Comparison of ENCODE assay signal across 1 cellular context in the genomic region with DNA sequence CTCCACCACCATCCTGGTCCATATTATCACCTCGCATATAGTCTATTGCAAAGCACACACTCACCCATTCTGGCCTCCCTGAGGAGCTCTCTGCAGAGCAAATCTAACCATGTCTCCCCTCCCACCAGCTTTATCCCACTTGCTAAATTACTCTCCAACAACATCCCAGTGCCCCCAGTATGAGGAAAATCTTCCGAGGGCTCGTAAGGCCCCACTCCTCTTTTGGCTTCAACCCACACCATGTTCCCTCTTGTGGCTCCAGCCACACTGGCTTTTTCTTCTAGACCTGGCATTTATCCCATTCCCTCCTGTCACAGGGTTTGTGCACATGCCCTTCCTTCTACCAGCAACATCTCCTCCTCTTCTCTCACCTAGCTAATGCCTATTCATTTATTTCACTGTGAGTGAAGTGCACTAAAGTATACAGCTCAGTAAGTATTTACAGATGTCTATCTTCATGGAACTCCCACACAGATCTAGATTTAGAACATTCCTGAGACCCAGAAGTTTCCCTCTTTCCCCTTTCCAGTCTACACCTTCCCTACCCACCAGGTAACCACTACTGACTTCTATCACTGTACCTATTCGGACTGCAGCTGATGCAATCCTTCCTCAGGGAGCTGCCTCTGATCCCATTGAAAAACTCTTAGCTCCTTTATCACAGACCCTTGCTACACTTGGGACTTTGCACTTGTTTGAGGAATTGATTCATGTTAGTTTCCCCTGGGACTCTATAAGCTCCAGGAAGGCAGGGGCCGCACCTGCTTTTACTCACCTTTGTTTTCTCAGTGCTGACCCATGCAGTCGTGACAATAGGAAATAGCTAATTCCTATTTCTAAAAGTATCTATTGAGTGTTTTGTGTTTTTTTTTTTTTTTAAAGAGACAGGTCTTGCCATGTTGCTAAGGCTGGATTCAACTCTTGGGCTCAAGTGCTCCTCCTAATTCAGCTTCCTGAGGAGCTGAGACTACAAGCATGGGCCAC.
TF ChIP-seq lines count a peak whose summit lies in the region.

No MANE protein-coding gene starts in this region.

TF ChIP-seq in HepG2, 621 proteins besides CTCF, POLR2A, EP300 and RAD21 (continued from another document and continues in another):
- TF ChIP-seq MYC (CRISPR knock-in tag; IDR thresholded peaks at IDR 0.05; ENCODE audit: borderline replicate concordance), result no peak
- no peak for TF ChIP-seq ZNF383 (CRISPR knock-in tag; IDR thresholded peaks at IDR 0.05; ENCODE audit: borderline replicate concordance)
- no peak for TF ChIP-seq ZSCAN21 (CRISPR knock-in tag; IDR thresholded peaks at IDR 0.05; ENCODE audit: borderline replicate concordance)
- no peak for TF ChIP-seq SIN3B (IDR thresholded peaks at IDR 0.05; ENCODE audit: low read length)
- no peak for TF ChIP-seq RAD51 (IDR thresholded peaks at IDR 0.05; ENCODE audit: borderline replicate concordance)
- no peak for TF ChIP-seq NFRKB (IDR thresholded peaks at IDR 0.05)
- TF ChIP-seq ZNF562 (CRISPR knock-in tag; IDR thresholded peaks at IDR 0.05; ENCODE audit: borderline replicate concordance), result no peak
- TF ChIP-seq PHF21A (CRISPR knock-in tag; IDR thresholded peaks at IDR 0.05), result peak; percentile 99
- TF ChIP-seq ZNF775 (CRISPR knock-in tag; IDR thresholded peaks at IDR 0.05; ENCODE audit: borderline replicate concordance), result 0 out of 2 replicates have a peak, but pooled peaks have one; percentile 64
- no peak for TF ChIP-seq RFX1 (IDR thresholded peaks at IDR 0.05)
- no peak for TF ChIP-seq MTF2 (CRISPR knock-in tag; IDR thresholded peaks at IDR 0.05; ENCODE audit: borderline replicate concordance)
- peak; percentile 87; the same call in 1 of the 2 replicates for TF ChIP-seq ZBTB20 (CRISPR knock-in tag; IDR thresholded peaks at IDR 0.05; ENCODE audit: borderline replicate concordance, low read depth)
- peak; percentile 44 for TF ChIP-seq ZNF781 (CRISPR knock-in tag; IDR thresholded peaks at IDR 0.05; ENCODE audit: borderline replicate concordance, not compliant biosample characterization)
- TF ChIP-seq HOXA3 (CRISPR knock-in tag; IDR thresholded peaks at IDR 0.05), result peak; percentile 69; the same call in 1 of the 2 replicates
- TF ChIP-seq JARID2 (CRISPR knock-in tag; IDR thresholded peaks at IDR 0.05; ENCODE audit: insufficient replicate concordance), result no peak
- TF ChIP-seq YEATS4 (CRISPR knock-in tag; IDR thresholded peaks at IDR 0.05; ENCODE audit: borderline replicate concordance), result peak; percentile 47; the same call in 1 of the 2 replicates
- TF ChIP-seq STAT5B (CRISPR knock-in tag; IDR thresholded peaks at IDR 0.05), result no peak
- TF ChIP-seq IRF2 (CRISPR knock-in tag; IDR thresholded peaks at IDR 0.05), result peak; percentile 77
- TF ChIP-seq ZBTB1 (CRISPR knock-in tag; IDR thresholded peaks at IDR 0.05; ENCODE audit: borderline replicate concordance), result no peak
- no peak for TF ChIP-seq ZFP37 (CRISPR knock-in tag; IDR thresholded peaks at IDR 0.05; ENCODE audit: borderline replicate concordance)
- TF ChIP-seq, protein P1, sequence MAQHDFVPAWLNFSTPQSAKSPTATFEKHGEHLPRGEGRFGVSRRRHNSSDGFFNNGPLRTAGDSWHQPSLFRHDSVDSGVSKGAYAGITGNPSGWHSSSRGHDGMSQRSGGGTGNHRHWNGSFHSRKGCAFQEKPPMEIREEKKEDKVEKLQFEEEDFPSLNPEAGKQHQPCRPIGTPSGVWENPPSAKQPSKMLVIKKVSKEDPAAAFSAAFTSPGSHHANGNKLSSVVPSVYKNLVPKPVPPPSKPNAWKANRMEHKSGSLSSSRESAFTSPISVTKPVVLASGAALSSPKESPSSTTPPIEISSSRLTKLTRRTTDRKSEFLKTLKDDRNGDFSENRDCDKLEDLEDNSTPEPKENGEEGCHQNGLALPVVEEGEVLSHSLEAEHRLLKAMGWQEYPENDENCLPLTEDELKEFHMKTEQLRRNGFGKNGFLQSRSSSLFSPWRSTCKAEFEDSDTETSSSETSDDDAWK (CRISPR knock-in tag; IDR thresholded peaks at IDR 0.05), result no peak
- TF ChIP-seq, protein P2, sequence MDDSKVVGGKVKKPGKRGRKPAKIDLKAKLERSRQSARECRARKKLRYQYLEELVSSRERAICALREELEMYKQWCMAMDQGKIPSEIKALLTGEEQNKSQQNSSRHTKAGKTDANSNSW (CRISPR knock-in tag; IDR thresholded peaks at IDR 0.05; ENCODE audit: borderline replicate concordance), result no peak
- no peak for TF ChIP-seq HIVEP1 (CRISPR knock-in tag; IDR thresholded peaks at IDR 0.05)
- no peak for TF ChIP-seq TCF12 (IDR thresholded peaks at IDR 0.05)
- 0 out of 2 replicates have a peak, but pooled peaks have one; percentile 62 for TF ChIP-seq TCF12 (CRISPR knock-in tag; IDR thresholded peaks at IDR 0.05)
- no peak; the same call in 1 of the 2 replicates for TF ChIP-seq ZNF225 (CRISPR knock-in tag; IDR thresholded peaks at IDR 0.05)
- TF ChIP-seq GABPB1 (CRISPR knock-in tag; IDR thresholded peaks at IDR 0.05), result peak; percentile 41; the same call in 1 of the 2 replicates
- TF ChIP-seq, protein P3, sequence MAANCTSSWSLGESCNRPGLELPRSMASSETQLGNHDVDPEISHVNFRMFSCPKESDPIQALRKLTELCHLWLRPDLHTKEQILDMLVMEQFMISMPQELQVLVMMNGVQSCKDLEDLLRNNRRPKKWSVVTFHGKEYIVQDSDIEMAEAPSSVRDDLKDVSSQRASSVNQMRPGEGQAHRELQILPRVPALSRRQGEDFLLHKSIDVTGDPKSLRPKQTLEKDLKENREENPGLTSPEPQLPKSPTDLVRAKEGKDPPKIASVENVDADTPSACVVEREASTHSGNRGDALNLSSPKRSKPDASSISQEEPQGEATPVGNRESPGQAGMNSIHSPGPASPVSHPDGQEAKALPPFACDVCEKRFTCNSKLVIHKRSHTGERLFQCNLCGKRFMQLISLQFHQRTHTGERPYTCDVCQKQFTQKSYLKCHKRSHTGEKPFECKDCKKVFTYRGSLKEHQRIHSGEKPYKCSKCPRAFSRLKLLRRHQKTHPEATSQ (CRISPR knock-in tag; IDR thresholded peaks at IDR 0.05; ENCODE audit: borderline replicate concordance), result no peak
- TF ChIP-seq, protein P4, sequence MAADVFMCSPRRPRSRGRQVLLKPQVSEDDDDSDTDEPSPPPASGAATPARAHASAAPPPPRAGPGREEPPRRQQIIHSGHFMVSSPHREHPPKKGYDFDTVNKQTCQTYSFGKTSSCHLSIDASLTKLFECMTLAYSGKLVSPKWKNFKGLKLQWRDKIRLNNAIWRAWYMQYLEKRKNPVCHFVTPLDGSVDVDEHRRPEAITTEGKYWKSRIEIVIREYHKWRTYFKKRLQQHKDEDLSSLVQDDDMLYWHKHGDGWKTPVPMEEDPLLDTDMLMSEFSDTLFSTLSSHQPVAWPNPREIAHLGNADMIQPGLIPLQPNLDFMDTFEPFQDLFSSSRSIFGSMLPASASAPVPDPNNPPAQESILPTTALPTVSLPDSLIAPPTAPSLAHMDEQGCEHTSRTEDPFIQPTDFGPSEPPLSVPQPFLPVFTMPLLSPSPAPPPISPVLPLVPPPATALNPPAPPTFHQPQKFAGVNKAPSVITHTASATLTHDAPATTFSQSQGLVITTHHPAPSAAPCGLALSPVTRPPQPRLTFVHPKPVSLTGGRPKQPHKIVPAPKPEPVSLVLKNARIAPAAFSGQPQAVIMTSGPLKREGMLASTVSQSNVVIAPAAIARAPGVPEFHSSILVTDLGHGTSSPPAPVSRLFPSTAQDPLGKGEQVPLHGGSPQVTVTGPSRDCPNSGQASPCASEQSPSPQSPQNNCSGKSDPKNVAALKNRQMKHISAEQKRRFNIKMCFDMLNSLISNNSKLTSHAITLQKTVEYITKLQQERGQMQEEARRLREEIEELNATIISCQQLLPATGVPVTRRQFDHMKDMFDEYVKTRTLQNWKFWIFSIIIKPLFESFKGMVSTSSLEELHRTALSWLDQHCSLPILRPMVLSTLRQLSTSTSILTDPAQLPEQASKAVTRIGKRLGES (CRISPR knock-in tag; IDR thresholded peaks at IDR 0.05; ENCODE audit: borderline replicate concordance), result no peak
- TF ChIP-seq ZNF251 (CRISPR knock-in tag; IDR thresholded peaks at IDR 0.05), result no peak
- TF ChIP-seq ZNF773 (CRISPR knock-in tag; IDR thresholded peaks at IDR 0.05; ENCODE audit: borderline replicate concordance), result no peak
- TF ChIP-seq ZNF550 (CRISPR knock-in tag; IDR thresholded peaks at IDR 0.05; ENCODE audit: borderline replicate concordance), result no peak
- TF ChIP-seq ZNF776 (CRISPR knock-in tag; IDR thresholded peaks at IDR 0.05), result no peak
- no peak for TF ChIP-seq ZNF253 (CRISPR knock-in tag; IDR thresholded peaks at IDR 0.05; ENCODE audit: borderline replicate concordance)
- 0 out of 2 replicates have a peak, but pooled peaks have one; percentile 16 for TF ChIP-seq ZNF121 (CRISPR knock-in tag; IDR thresholded peaks at IDR 0.05)
- no peak for TF ChIP-seq BRD4 (CRISPR knock-in tag; IDR thresholded peaks at IDR 0.05)
- TF ChIP-seq, protein P5, sequence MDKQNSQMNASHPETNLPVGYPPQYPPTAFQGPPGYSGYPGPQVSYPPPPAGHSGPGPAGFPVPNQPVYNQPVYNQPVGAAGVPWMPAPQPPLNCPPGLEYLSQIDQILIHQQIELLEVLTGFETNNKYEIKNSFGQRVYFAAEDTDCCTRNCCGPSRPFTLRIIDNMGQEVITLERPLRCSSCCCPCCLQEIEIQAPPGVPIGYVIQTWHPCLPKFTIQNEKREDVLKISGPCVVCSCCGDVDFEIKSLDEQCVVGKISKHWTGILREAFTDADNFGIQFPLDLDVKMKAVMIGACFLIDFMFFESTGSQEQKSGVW (CRISPR knock-in tag; IDR thresholded peaks at IDR 0.05; ENCODE audit: borderline replicate concordance), result no peak
- no peak for TF ChIP-seq ATM (IDR thresholded peaks at IDR 0.05; ENCODE audit: borderline replicate concordance)
- peak; percentile 76; the same call in 1 of the 2 replicates for TF ChIP-seq ZSCAN31 (CRISPR knock-in tag; IDR thresholded peaks at IDR 0.05; ENCODE audit: low read depth)
- TF ChIP-seq, protein P6, sequence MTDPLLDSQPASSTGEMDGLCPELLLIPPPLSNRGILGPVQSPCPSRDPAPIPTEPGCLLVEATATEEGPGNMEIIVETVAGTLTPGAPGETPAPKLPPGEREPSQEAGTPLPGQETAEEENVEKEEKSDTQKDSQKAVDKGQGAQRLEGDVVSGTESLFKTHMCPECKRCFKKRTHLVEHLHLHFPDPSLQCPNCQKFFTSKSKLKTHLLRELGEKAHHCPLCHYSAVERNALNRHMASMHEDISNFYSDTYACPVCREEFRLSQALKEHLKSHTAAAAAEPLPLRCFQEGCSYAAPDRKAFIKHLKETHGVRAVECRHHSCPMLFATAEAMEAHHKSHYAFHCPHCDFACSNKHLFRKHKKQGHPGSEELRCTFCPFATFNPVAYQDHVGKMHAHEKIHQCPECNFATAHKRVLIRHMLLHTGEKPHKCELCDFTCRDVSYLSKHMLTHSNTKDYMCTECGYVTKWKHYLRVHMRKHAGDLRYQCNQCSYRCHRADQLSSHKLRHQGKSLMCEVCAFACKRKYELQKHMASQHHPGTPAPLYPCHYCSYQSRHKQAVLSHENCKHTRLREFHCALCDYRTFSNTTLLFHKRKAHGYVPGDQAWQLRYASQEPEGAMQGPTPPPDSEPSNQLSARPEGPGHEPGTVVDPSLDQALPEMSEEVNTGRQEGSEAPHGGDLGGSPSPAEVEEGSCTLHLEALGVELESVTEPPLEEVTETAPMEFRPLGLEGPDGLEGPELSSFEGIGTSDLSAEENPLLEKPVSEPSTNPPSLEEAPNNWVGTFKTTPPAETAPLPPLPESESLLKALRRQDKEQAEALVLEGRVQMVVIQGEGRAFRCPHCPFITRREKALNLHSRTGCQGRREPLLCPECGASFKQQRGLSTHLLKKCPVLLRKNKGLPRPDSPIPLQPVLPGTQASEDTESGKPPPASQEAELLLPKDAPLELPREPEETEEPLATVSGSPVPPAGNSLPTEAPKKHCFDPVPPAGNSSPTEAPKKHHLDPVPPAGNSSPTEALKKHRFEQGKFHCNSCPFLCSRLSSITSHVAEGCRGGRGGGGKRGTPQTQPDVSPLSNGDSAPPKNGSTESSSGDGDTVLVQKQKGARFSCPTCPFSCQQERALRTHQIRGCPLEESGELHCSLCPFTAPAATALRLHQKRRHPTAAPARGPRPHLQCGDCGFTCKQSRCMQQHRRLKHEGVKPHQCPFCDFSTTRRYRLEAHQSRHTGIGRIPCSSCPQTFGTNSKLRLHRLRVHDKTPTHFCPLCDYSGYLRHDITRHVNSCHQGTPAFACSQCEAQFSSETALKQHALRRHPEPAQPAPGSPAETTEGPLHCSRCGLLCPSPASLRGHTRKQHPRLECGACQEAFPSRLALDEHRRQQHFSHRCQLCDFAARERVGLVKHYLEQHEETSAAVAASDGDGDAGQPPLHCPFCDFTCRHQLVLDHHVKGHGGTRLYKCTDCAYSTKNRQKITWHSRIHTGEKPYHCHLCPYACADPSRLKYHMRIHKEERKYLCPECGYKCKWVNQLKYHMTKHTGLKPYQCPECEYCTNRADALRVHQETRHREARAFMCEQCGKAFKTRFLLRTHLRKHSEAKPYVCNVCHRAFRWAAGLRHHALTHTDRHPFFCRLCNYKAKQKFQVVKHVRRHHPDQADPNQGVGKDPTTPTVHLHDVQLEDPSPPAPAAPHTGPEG (CRISPR knock-in tag; IDR thresholded peaks at IDR 0.05), result no peak
- TF ChIP-seq EZH2 (conservative IDR thresholded peaks at IDR 0.05; ENCODE audit: low read depth, low read length), result no peak
- TF ChIP-seq NFYB (CRISPR knock-in tag; IDR thresholded peaks at IDR 0.05), result no peak
- no peak for TF ChIP-seq ZNF839 (CRISPR knock-in tag; IDR thresholded peaks at IDR 0.05; ENCODE audit: borderline replicate concordance)
